In genomic region chr18:42471886-42472285, GRCh38 we compare ENCODE assay signal across 16 cellular contexts.
DNase-seq lines count a peak whose midpoint lies in the region; ATAC-seq, FAIRE-seq and TF ChIP-seq lines count a peak whose summit lies in the region.
"Had no signal": no experiment of that assay in that cellular context is flagged by ENCODE, and none has a peak within 500 bp of the region (broad histone marks: within the 10 kb centered on the region; RNA-seq: fewer than 3 reads in every experiment).

No MANE protein-coding gene starts in this region.

- DNase-seq in HepG2 (ENCODE audit: low spot score) (no peak), right lobe of liver (no peak), chondrocyte (ENCODE audit: low spot score) (no peak), nephron progenitor cell (no peak), type B pancreatic cell (ENCODE audit: extremely low spot score, unreplicated experiment) (no peak), esophagus squamous epithelium (lab: John Stamatoyannopoulos, UW) (no peak), HuH-7.5 (ENCODE audit: low spot score) (no peak)
- DNase-seq in activated T-cell treated with anti-CD3 and anti-CD28 coated beads, Interleukin-2, amount 50 U/mL, for 24 hours: no peak
- DNase-seq: 8988T; CD4-positive, alpha-beta memory T cell; GF-D8; GOT3; IMR-90 had no signal

- H3K4me3 Mint-ChIP-seq in chondrocyte (ENCODE audit: unreplicated experiment) (no peak overlapping the region), nephron progenitor cell (no peak overlapping the region), type B pancreatic cell (no peak overlapping the region)
- no peak overlapping the region for H3K4me3 Mint-ChIP-seq in activated T-cell treated with anti-CD3 and anti-CD28 coated beads, Interleukin-2, amount 50 U/mL, for 24 hours
- H3K4me3 Mint-ChIP-seq: CD14-positive monocyte; CD4-positive, alpha-beta memory T cell had no signal

- H3K4me3 ChIP-seq in HepG2 (replicated peaks in 1 of 3; ENCODE audit: insufficient read depth in 1 of 3, low read depth in 2 of 3, low read length in 3 of 3) (no peak overlapping the region), right lobe of liver (no peak overlapping the region), esophagus squamous epithelium (no peak overlapping the region)
- H3K4me3 ChIP-seq: BLaER1, HAP-1 had no signal

- POLR2A ChIA-PET in HepG2 (lab: Yijun Ruan, JAX): no interaction called here

- H3K27ac Mint-ChIP-seq in chondrocyte (ENCODE audit: unreplicated experiment) (no peak overlapping the region), nephron progenitor cell (peak overlapping the region; percentile 82), type B pancreatic cell (no peak overlapping the region)
- no peak overlapping the region for H3K27ac Mint-ChIP-seq in activated T-cell treated with anti-CD3 and anti-CD28 coated beads, Interleukin-2, amount 50 U/mL, for 24 hours
- H3K27ac Mint-ChIP-seq: CD14-positive monocyte; CD4-positive, alpha-beta memory T cell had no signal

- CTCF ChIA-PET in HepG2 (lab: Yijun Ruan, JAX; ENCODE audit: low intra/inter-chr PET ratio, low total read pairs): no interaction called here

- no peaks in the 10 kb centered on the region for H3K9me3 ChIP-seq in HepG2 (ENCODE audit: low read length)
- H3K9me3 ChIP-seq in right lobe of liver: no peaks in the 10 kb centered on the region
- no peaks in the 10 kb centered on the region for H3K9me3 ChIP-seq in esophagus squamous epithelium
- H3K9me3 ChIP-seq: BLaER1, HAP-1 had no signal

- H3K36me3 ChIP-seq in HepG2 (replicated peaks in 1 of 2; ENCODE audit: control insufficient read depth in 1 of 2, insufficient read depth in 2 of 2, low read length in 2 of 2): no peaks in the 10 kb centered on the region
- no peaks in the 10 kb centered on the region for H3K36me3 ChIP-seq in right lobe of liver
- no peaks in the 10 kb centered on the region for H3K36me3 ChIP-seq in esophagus squamous epithelium
- H3K36me3 ChIP-seq: BLaER1, HAP-1 had no signal

- H3K27me3 ChIP-seq in HepG2 (ENCODE audit: control insufficient read depth in 1 of 2, insufficient read depth in 2 of 2, low read length in 2 of 2) (no peaks in the 10 kb centered on the region), right lobe of liver (no peaks in the 10 kb centered on the region), esophagus squamous epithelium (no peaks in the 10 kb centered on the region)
- H3K27me3 ChIP-seq: BLaER1 had no signal

- in situ Hi-C loops in HepG2 (cut with HindIII; ENCODE audit: extremely low pct_ligation_motif_present, low pct_unique_long_range_greater_than_20kb): no loop called here

- intact Hi-C loops in HepG2 (cut with micrococcal nuclease; ENCODE audit: unreplicated experiment): no loop called here
- intact Hi-C loops in right lobe of liver (cut with DNase I): no loop called here
- intact Hi-C loops in esophagus squamous epithelium (cut with DNase I): no loop called here

- no peak for TF ChIP-seq EP300 in HepG2 (IDR thresholded peaks at IDR 0.05; ENCODE audit: low read depth in 2 of 2, low read length in 2 of 2)
- TF ChIP-seq EP300 in HepG2 (CRISPR knock-in tag; IDR thresholded peaks at IDR 0.05; ENCODE audit: borderline replicate concordance): no peak

- TF ChIP-seq RAD21 in HepG2 (CRISPR knock-in tag; IDR thresholded peaks at IDR 0.05): no peak

- FAIRE-seq in HepG2 (lab: Jason Lieb, UNC): no peak

- TF ChIP-seq POLR2A in HepG2 (IDR thresholded peaks at IDR 0.05; ENCODE audit: insufficient read depth in 1 of 2, low read depth in 2 of 2, low read length in 2 of 2): no peak
- no peak for TF ChIP-seq POLR2A in right lobe of liver (IDR thresholded peaks at IDR 0.05)
- no peak for TF ChIP-seq POLR2A in esophagus squamous epithelium (IDR thresholded peaks at IDR 0.05)

- H3K36me3 Mint-ChIP-seq in chondrocyte (ENCODE audit: low read depth): no peaks in the 10 kb centered on the region
- no peaks in the 10 kb centered on the region for H3K36me3 Mint-ChIP-seq in nephron progenitor cell (ENCODE audit: low read depth)
- no peaks in the 10 kb centered on the region for H3K36me3 Mint-ChIP-seq in type B pancreatic cell
- no peaks in the 10 kb centered on the region for H3K36me3 Mint-ChIP-seq in activated T-cell treated with anti-CD3 and anti-CD28 coated beads, Interleukin-2, amount 50 U/mL, for 24 hours (ENCODE audit: low read depth)
- H3K36me3 Mint-ChIP-seq: CD14-positive monocyte; CD4-positive, alpha-beta memory T cell had no signal

- no peak overlapping the region for H3K9ac ChIP-seq in HepG2 (ENCODE audit: insufficient read depth, low read depth, low read length)
- H3K9ac ChIP-seq: BLaER1 had no signal

- no TSS peak for BruUV-seq in HepG2 (replicated peaks; lab: Mats Ljungman, UMichigan)

- ATAC-seq in HepG2: no peak
- ATAC-seq in right lobe of liver: no peak

- H2AFZ ChIP-seq in HepG2 (ENCODE audit: low read length): no peak overlapping the region

- H3K27me3 Mint-ChIP-seq in chondrocyte (ENCODE audit: low read depth) (peaks cover 1% of the 10 kb centered on the region), nephron progenitor cell (ENCODE audit: low read depth, poor library complexity) (no peaks in the 10 kb centered on the region), type B pancreatic cell (no peaks in the 10 kb centered on the region)
- no peaks in the 10 kb centered on the region for H3K27me3 Mint-ChIP-seq in activated T-cell treated with anti-CD3 and anti-CD28 coated beads, Interleukin-2, amount 50 U/mL, for 24 hours
- H3K27me3 Mint-ChIP-seq: CD4-positive, alpha-beta memory T cell had no signal

- no peaks in the 10 kb centered on the region for H3K79me2 ChIP-seq in HepG2 (ENCODE audit: insufficient read depth, low read length)

- 16% methylated on average over 1 of the region's 1 CpG for WGBS in HepG2 (ENCODE audit: low lambda C conversion rate)
- 79% methylated on average over 1 of the region's 1 CpG for WGBS in right lobe of liver (ENCODE audit: insufficient coverage, low coverage, low lambda C conversion rate, missing lambda C conversion rate)
- 47 to 60% methylated on average over 1 of the region's 1 CpG for WGBS in esophagus squamous epithelium, 2 donors

- H3K4me2 ChIP-seq in HepG2 (ENCODE audit: low read depth, low read length): no peak overlapping the region
- H3K4me2 ChIP-seq: BLaER1 had no signal

- no peaks in the 10 kb centered on the region for H4K20me1 ChIP-seq in HepG2 (ENCODE audit: insufficient read depth, low read length)
- H4K20me1 ChIP-seq: BLaER1 had no signal

- H3K9me3 Mint-ChIP-seq in chondrocyte (ENCODE audit: low read depth) (no peaks in the 10 kb centered on the region), nephron progenitor cell (no peaks in the 10 kb centered on the region), type B pancreatic cell (peaks cover 3% of the 10 kb centered on the region)
- H3K9me3 Mint-ChIP-seq in activated T-cell treated with anti-CD3 and anti-CD28 coated beads, Interleukin-2, amount 50 U/mL, for 24 hours: no peaks in the 10 kb centered on the region

- H3K4me1 Mint-ChIP-seq in chondrocyte (ENCODE audit: low read depth) (no peaks in the 10 kb centered on the region), nephron progenitor cell (peaks cover 14% of the 10 kb centered on the region), type B pancreatic cell (ENCODE audit: unreplicated experiment) (peaks cover 4% of the 10 kb centered on the region)
- no peaks in the 10 kb centered on the region for H3K4me1 Mint-ChIP-seq in activated T-cell treated with anti-CD3 and anti-CD28 coated beads, Interleukin-2, amount 50 U/mL, for 24 hours (ENCODE audit: low read depth)
- H3K4me1 Mint-ChIP-seq: CD14-positive monocyte; CD4-positive, alpha-beta memory T cell had no signal

- no peak for TF ChIP-seq CTCF in HepG2 (CRISPR knock-in tag; IDR thresholded peaks at IDR 0.05)
- no peak for TF ChIP-seq CTCF in right lobe of liver (IDR thresholded peaks at IDR 0.05)
- peak; percentile 8 for TF ChIP-seq CTCF in chondrocyte (IDR thresholded peaks at IDR 0.05)
- no peak for TF ChIP-seq CTCF in nephron progenitor cell (IDR thresholded peaks at IDR 0.05)
- TF ChIP-seq CTCF in type B pancreatic cell (conservative IDR thresholded peaks at IDR 0.05): peak; percentile 33
- TF ChIP-seq CTCF in esophagus squamous epithelium (IDR thresholded peaks at IDR 0.05): no peak

- H3K27ac ChIP-seq in HepG2 (ENCODE audit: extremely low read length, insufficient read depth, low read length): no peak overlapping the region
- no peak overlapping the region for H3K27ac ChIP-seq in right lobe of liver
- H3K27ac ChIP-seq in esophagus squamous epithelium: no peak overlapping the region
- H3K27ac ChIP-seq: BLaER1 had no signal

- H3K4me1 ChIP-seq in HepG2 (ENCODE audit: insufficient read depth, low read length) (no peaks in the 10 kb centered on the region), right lobe of liver (no peaks in the 10 kb centered on the region), esophagus squamous epithelium (no peaks in the 10 kb centered on the region)
- H3K4me1 ChIP-seq: BLaER1 had no signal

TF ChIP-seq in HepG2, 621 proteins besides CTCF, POLR2A, EP300 and RAD21:
- no peak for TF ChIP-seq ZNF784 (CRISPR knock-in tag; IDR thresholded peaks at IDR 0.05; ENCODE audit: borderline replicate concordance)
- TF ChIP-seq KAT2B (IDR thresholded peaks at IDR 0.05; ENCODE audit: borderline replicate concordance, low read depth, low read length): no peak
- no peak for TF ChIP-seq BRD4 (CRISPR knock-in tag; IDR thresholded peaks at IDR 0.05)
- no peak for TF ChIP-seq SSRP1 (CRISPR knock-in tag; IDR thresholded peaks at IDR 0.05)
- no peak for TF ChIP-seq KLF6 (CRISPR knock-in tag; IDR thresholded peaks at IDR 0.05)
- TF ChIP-seq ZNF234 (CRISPR knock-in tag; conservative IDR thresholded peaks at IDR 0.05): no peak
- TF ChIP-seq SRF (IDR thresholded peaks at IDR 0.05; ENCODE audit: low read depth, low read length): peak; percentile 51; the same call in 1 of the 2 replicates

Comparison
In these comparisons a context has a peak if more than half of its experiments do, and no peak if none do; other contexts are left out.
1. CTCF ChIP-seq: peak in chondrocyte (single experiment) and type B pancreatic cell (single experiment); none in HepG2 (single experiment), right lobe of liver (0 of 4), nephron progenitor cell (single experiment) and esophagus squamous epithelium (0 of 6).